ENCODE assay signal across 1 cellular context in genomic region chr1:99645699-99646531, GRCh38.
TF ChIP-seq lines count a peak whose summit lies in the region.

Gene PALMD (plus strand): TSS chr1:99646113. CDS start chr1:99646318, 205 bp downstream.

TF ChIP-seq in HepG2, 621 proteins besides CTCF, POLR2A, EP300 and RAD21 (continued from another document and continues in another):
- peak; percentile 65 for TF ChIP-seq ARID4A (CRISPR knock-in tag; IDR thresholded peaks at IDR 0.05; ENCODE audit: borderline replicate concordance)
- peak; percentile 31; the same call in 1 of the 2 replicates for TF ChIP-seq GMEB1 (CRISPR knock-in tag; IDR thresholded peaks at IDR 0.05; ENCODE audit: borderline replicate concordance)
- TF ChIP-seq TFAP4 (IDR thresholded peaks at IDR 0.05; ENCODE audit: borderline replicate concordance, low read depth) = no peak
- no peak for TF ChIP-seq EED (CRISPR knock-in tag; IDR thresholded peaks at IDR 0.05)
- TF ChIP-seq ZNF589 (CRISPR knock-in tag; conservative IDR thresholded peaks at IDR 0.05) = no peak
- no peak for TF ChIP-seq NCOA2 (CRISPR knock-in tag; IDR thresholded peaks at IDR 0.05)
- no peak for TF ChIP-seq ZSCAN29 (CRISPR knock-in tag; conservative IDR thresholded peaks at IDR 0.05)
- TF ChIP-seq CAMTA2 (CRISPR knock-in tag; IDR thresholded peaks at IDR 0.05; ENCODE audit: borderline replicate concordance) = no peak
- no peak; the same call in none of the 2 replicates for TF ChIP-seq KMT2B (CRISPR knock-in tag; IDR thresholded peaks at IDR 0.05)
- TF ChIP-seq STAT5B (CRISPR knock-in tag; IDR thresholded peaks at IDR 0.05) = no peak
- TF ChIP-seq POLR2AphosphoS2 (IDR thresholded peaks at IDR 0.05; ENCODE audit: low read depth, low read length) = no peak
- TF ChIP-seq PHF5A (CRISPR knock-in tag; IDR thresholded peaks at IDR 0.05; ENCODE audit: low read depth, unreplicated experiment) = no peak
- TF ChIP-seq PATZ1 (CRISPR knock-in tag; IDR thresholded peaks at IDR 0.05) = no peak
- TF ChIP-seq IRX3 (CRISPR knock-in tag; IDR thresholded peaks at IDR 0.05; ENCODE audit: borderline replicate concordance, low read depth) = no peak
- no peak for TF ChIP-seq ZNF441 (CRISPR knock-in tag; IDR thresholded peaks at IDR 0.05; ENCODE audit: borderline replicate concordance)
- TF ChIP-seq DR1 (CRISPR knock-in tag; IDR thresholded peaks at IDR 0.05) = no peak
- no peak for TF ChIP-seq SP140L (CRISPR knock-in tag; IDR thresholded peaks at IDR 0.05; ENCODE audit: borderline replicate concordance)
- TF ChIP-seq MBNL3 (CRISPR knock-in tag; conservative IDR thresholded peaks at IDR 0.05) = no peak
- TF ChIP-seq GRHL1 (CRISPR knock-in tag; conservative IDR thresholded peaks at IDR 0.05) = no peak
- TF ChIP-seq ZNF768 (CRISPR knock-in tag; IDR thresholded peaks at IDR 0.05) = no peak; the same call in 1 of the 2 replicates
- TF ChIP-seq ZNF331 (CRISPR knock-in tag; IDR thresholded peaks at IDR 0.05) = no peak
- no peak for TF ChIP-seq HIVEP1 (CRISPR knock-in tag; IDR thresholded peaks at IDR 0.05)
- TF ChIP-seq ZBTB43 (CRISPR knock-in tag; conservative IDR thresholded peaks at IDR 0.05) = no peak
- TF ChIP-seq CHD2 (IDR thresholded peaks at IDR 0.05; ENCODE audit: low read depth, low read length) = no peak
- no peak for TF ChIP-seq ISX (CRISPR knock-in tag; conservative IDR thresholded peaks at IDR 0.05)
- TF ChIP-seq MAZ (IDR thresholded peaks at IDR 0.05; ENCODE audit: borderline replicate concordance, low read depth, low read length) = no peak
- TF ChIP-seq MAZ (CRISPR knock-in tag; IDR thresholded peaks at IDR 0.05; ENCODE audit: low read depth) = 0 out of 2 replicates have a peak, but pooled peaks have one; percentile 43
- TF ChIP-seq SOX5 (CRISPR knock-in tag; IDR thresholded peaks at IDR 0.05; ENCODE audit: borderline replicate concordance) = peak; percentile 22; the same call in 1 of the 2 replicates
- no peak for TF ChIP-seq SIN3B (IDR thresholded peaks at IDR 0.05; ENCODE audit: low read length)
- TF ChIP-seq ATF7-NPFF (CRISPR knock-in tag; IDR thresholded peaks at IDR 0.05; ENCODE audit: low read depth) = no peak
- no peak for TF ChIP-seq RCOR2 (CRISPR knock-in tag; IDR thresholded peaks at IDR 0.05)
- no peak for TF ChIP-seq YEATS2 (CRISPR knock-in tag; IDR thresholded peaks at IDR 0.05; ENCODE audit: borderline replicate concordance)
- no peak for TF ChIP-seq ZC3H13 (CRISPR knock-in tag; IDR thresholded peaks at IDR 0.05)
- TF ChIP-seq ZNF878 (CRISPR knock-in tag; IDR thresholded peaks at IDR 0.05) = no peak
- no peak for TF ChIP-seq ZSCAN22 (CRISPR knock-in tag; IDR thresholded peaks at IDR 0.05)
- peak; percentile 24; the same call in 1 of the 2 replicates for TF ChIP-seq FOXO1 (CRISPR knock-in tag; IDR thresholded peaks at IDR 0.05)
- peak; percentile 38; the same call in 1 of the 2 replicates for TF ChIP-seq ZFX (CRISPR knock-in tag; IDR thresholded peaks at IDR 0.05; ENCODE audit: low read depth)
- peak; percentile 76; the same call in 1 of the 2 replicates for TF ChIP-seq ZNF274 (CRISPR knock-in tag; IDR thresholded peaks at IDR 0.05)
- TF ChIP-seq CENPBD1 (CRISPR knock-in tag; IDR thresholded peaks at IDR 0.05; ENCODE audit: borderline replicate concordance, low read depth) = no peak
- TF ChIP-seq PHF8 (CRISPR knock-in tag; IDR thresholded peaks at IDR 0.05) = peak; percentile 53; the same call in 1 of the 2 replicates
- TF ChIP-seq STAG1 (CRISPR knock-in tag; IDR thresholded peaks at IDR 0.05) = no peak; the same call in 1 of the 2 replicates
- 0 out of 2 replicates have a peak, but pooled peaks have one; percentile 31 for TF ChIP-seq ZNF672 (CRISPR knock-in tag; IDR thresholded peaks at IDR 0.05)
- no peak for TF ChIP-seq ZNF296 (CRISPR knock-in tag; conservative IDR thresholded peaks at IDR 0.05)
- TF ChIP-seq NFRKB (IDR thresholded peaks at IDR 0.05) = no peak
- peak; percentile 34; the same call in 1 of the 2 replicates for TF ChIP-seq TBX2 (CRISPR knock-in tag; IDR thresholded peaks at IDR 0.05; ENCODE audit: borderline replicate concordance)
- no peak for TF ChIP-seq NKX3-1 (CRISPR knock-in tag; IDR thresholded peaks at IDR 0.05)
- TF ChIP-seq GABPA (IDR thresholded peaks at IDR 0.05; ENCODE audit: low read depth, low read length) = no peak
- no peak for TF ChIP-seq GABPA (CRISPR knock-in tag; IDR thresholded peaks at IDR 0.05; ENCODE audit: low read depth)
- no peak for TF ChIP-seq BCL6 (CRISPR knock-in tag; IDR thresholded peaks at IDR 0.05)
- TF ChIP-seq ZNF282 (IDR thresholded peaks at IDR 0.05; ENCODE audit: partially characterized antibody) = no peak
- TF ChIP-seq GZF1 (CRISPR knock-in tag; IDR thresholded peaks at IDR 0.05) = no peak
- no peak for TF ChIP-seq SRF (IDR thresholded peaks at IDR 0.05; ENCODE audit: low read depth, low read length)
- TF ChIP-seq ZNF883 (CRISPR knock-in tag; IDR thresholded peaks at IDR 0.05; ENCODE audit: not compliant biosample characterization) = peak; percentile 37
- TF ChIP-seq JUND (CRISPR knock-in tag; IDR thresholded peaks at IDR 0.05) = no peak
- no peak for TF ChIP-seq CCAR2 (optimal IDR thresholded peaks at IDR 0.05; ENCODE audit: low read depth, low read length)
- TF ChIP-seq ZBTB34 (CRISPR knock-in tag; IDR thresholded peaks at IDR 0.05) = 0 out of 2 replicates have a peak, but pooled peaks have one; percentile 10
- TF ChIP-seq MYC (CRISPR knock-in tag; IDR thresholded peaks at IDR 0.05; ENCODE audit: borderline replicate concordance) = peak; percentile 34; the same call in 1 of the 2 replicates
- no peak for TF ChIP-seq SIX1 (CRISPR knock-in tag; IDR thresholded peaks at IDR 0.05; ENCODE audit: borderline replicate concordance)
- TF ChIP-seq ZNF34 (CRISPR knock-in tag; IDR thresholded peaks at IDR 0.05; ENCODE audit: borderline replicate concordance) = no peak
